ENCODE assay signal across 22 cellular contexts in genomic region chr10:123024540-123024939, GRCh38.
"Had no signal": no experiment of that assay in that cellular context is flagged by ENCODE, and none has a peak within 500 bp of the region (broad histone marks: within the 10 kb centered on the region; RNA-seq: fewer than 3 reads in every experiment).

No MANE protein-coding gene starts in this region.

- H3K4me1 ChIP-seq: left ventricle myocardium inferior, right atrium auricular region, sigmoid colon, spleen, tibial nerve, vagina had no signal

- H3K36me3 ChIP-seq: left ventricle myocardium inferior, ovary, right atrium auricular region, sigmoid colon, spleen, tibial nerve, vagina had no signal

- DNase-seq: hypothalamus; immature natural killer cell; kidney; left ventricle myocardium inferior; mesendoderm; naive B cell; natural killer cell; nephron progenitor cell; ovary; sigmoid colon; small intestine; spleen; stimulated activated CD4-positive, alpha-beta T cell treated with anti-CD3 and anti-CD28 coated beads, Interleukin-4, amount 100 ng/mL, for 24 hours; stimulated activated naive CD4-positive, alpha-beta T cell treated with Interleukin-2 at 50 U/mL for 16 hours; stimulated activated naive CD8-positive, alpha-beta T cell treated with anti-CD3 and anti-CD28 coated beads, Interleukin-15, amount 100 ng/mL, for 72 hours; substantia nigra had no signal

- H3K27me3 ChIP-seq: ovary, right atrium auricular region, sigmoid colon, spleen, tibial nerve, vagina had no signal

- H3K9me3 ChIP-seq: left ventricle myocardium inferior, ovary, right atrium auricular region, sigmoid colon, spleen, tibial nerve, vagina had no signal

- ATAC-seq: natural killer cell; stimulated activated memory B cell treated with anti-CD40 and anti-IgM and Interleukin-4, amounts not matched to agents 10 μg/mL and 1 μg/mL and 100 μg/mL, for 72 hours; stimulated activated naive CD8-positive, alpha-beta T cell treated with anti-CD3 and anti-CD28 coated beads, Interleukin-15, amount 100 ng/mL, for 72 hours had no signal

- H3K4me3 ChIP-seq: left ventricle myocardium inferior, lung, ovary, right atrium auricular region, sigmoid colon, spleen, tibial nerve, vagina had no signal

- H3K27ac ChIP-seq: left ventricle myocardium inferior, ovary, right atrium auricular region, sigmoid colon, spleen, tibial nerve, vagina had no signal

- FAIRE-seq: islet of Langerhans, kidney, small intestine had no signal
